In genomic region chr9:114131808-114132549, GRCh38 we compare ENCODE assay signal across 23 cellular contexts. TPM values are rescaled to one million over a fixed set of nuclear protein-coding genes. Genes with fewer than 3 reads are reported as not detected.
"Had no signal": no experiment of that assay in that cellular context is flagged by ENCODE, and none has a peak within 500 bp of the region (broad histone marks: within the 10 kb centered on the region; RNA-seq: fewer than 3 reads in every experiment).

No MANE protein-coding gene starts in this region.

- DNase-seq: activated B cell treated with CpG ODN at 0.5 μM for 24 hours; activated CD4-positive, alpha-beta memory T cell treated with anti-CD3 and anti-CD28 coated beads for 36 hours; activated CD4-positive, alpha-beta T cell treated with anti-CD3 and anti-CD28 coated beads for 1 hour; activated CD4-positive, alpha-beta T cell treated with anti-CD3 and anti-CD28 coated beads, Interleukin-2, amount 10 ng/mL, durations not matched to agents 24 days and 14 days; activated CD8-positive, alpha-beta memory T cell treated with anti-CD3 and anti-CD28 coated beads for 24 hours; activated gamma-delta T cell; activated naive CD4-positive, alpha-beta T cell treated with anti-CD3 and anti-CD28 coated beads for 36 hours; activated T-cell treated with anti-CD3 and anti-CD28 coated beads, Interleukin-2, amount 50 U/mL, for 48 hours; amygdala; Kasumi-1; NCI-H1105 treated with DMSO at 0.1 percent for 48 hours; NCI-H1436 treated with DMSO at 0.1 percent for 48 hours; NCI-H187; NCI-H2081; NCI-H524; Peyer's patch; SHP77 treated with DMSO at 0.1 percent for 48 hours; T-helper 9 cell had no signal

- H3K27ac ChIP-seq: Peyer's patch, RWPE1 had no signal

- ATAC-seq: activated T-helper 17 cell treated with anti-CD3 and anti-CD28 coated beads, Interleukin-2, amount 50 U/mL, for 72 hours; K562 had no signal

- H3K9me3 ChIP-seq: Peyer's patch had no signal

- H3K4me1 ChIP-seq: Peyer's patch had no signal

- H3K27me3 ChIP-seq: Peyer's patch had no signal

- H3K36me3 ChIP-seq: Peyer's patch had no signal

- H3K4me3 ChIP-seq: K562, Peyer's patch had no signal

RNA-seq across cellular contexts. Expression of gene COL27A1, which starts 23.4 kb away (rescaled TPM):
- polyA plus RNA-seq: K562 had no signal

RNA-seq across cellular contexts. Expression of gene KIF12, which starts 32.9 kb away (rescaled TPM):
- total RNA-seq: activated B cell treated with CpG ODN at 0.5 μM for 24 hours; activated CD4-positive, alpha-beta memory T cell treated with anti-CD3 and anti-CD28 coated beads for 36 hours; activated CD4-positive, alpha-beta T cell treated with anti-CD3 and anti-CD28 coated beads, Interleukin-2, amount 10 ng/mL, durations not matched to agents 24 days and 14 days; activated naive CD4-positive, alpha-beta T cell treated with anti-CD3 and anti-CD28 coated beads for 36 hours; activated T-helper 17 cell treated with anti-CD3 and anti-CD28 coated beads, Interleukin-2, amount 50 U/mL, for 72 hours; K562 had no signal
- polyA plus RNA-seq: K562 had no signal

RNA-seq across cellular contexts. Expression of gene AMBP, which starts 53.9 kb away (rescaled TPM):
- total RNA-seq: activated B cell treated with CpG ODN at 0.5 μM for 24 hours; activated CD4-positive, alpha-beta memory T cell treated with anti-CD3 and anti-CD28 coated beads for 36 hours; activated CD4-positive, alpha-beta T cell treated with anti-CD3 and anti-CD28 coated beads, Interleukin-2, amount 10 ng/mL, durations not matched to agents 24 days and 14 days; activated naive CD4-positive, alpha-beta T cell treated with anti-CD3 and anti-CD28 coated beads for 36 hours; activated T-helper 17 cell treated with anti-CD3 and anti-CD28 coated beads, Interleukin-2, amount 50 U/mL, for 72 hours; astrocyte; SK-MEL-5 had no signal
- polyA plus RNA-seq: K562 had no signal
